ENCODE assay signal across 2 cellular contexts in genomic region chr17:45111838-45112237, GRCh38.
TF ChIP-seq lines count a peak whose summit lies in the region.

No MANE protein-coding gene starts in this region.

TF ChIP-seq in HEK293, 187 proteins besides CTCF, POLR2A, EP300 and RAD21:
- TF ChIP-seq HOXA7 (CRISPR knock-in tag; IDR thresholded peaks at IDR 0.05; ENCODE audit: borderline replicate concordance) = no peak
- TF ChIP-seq, protein P1, sequence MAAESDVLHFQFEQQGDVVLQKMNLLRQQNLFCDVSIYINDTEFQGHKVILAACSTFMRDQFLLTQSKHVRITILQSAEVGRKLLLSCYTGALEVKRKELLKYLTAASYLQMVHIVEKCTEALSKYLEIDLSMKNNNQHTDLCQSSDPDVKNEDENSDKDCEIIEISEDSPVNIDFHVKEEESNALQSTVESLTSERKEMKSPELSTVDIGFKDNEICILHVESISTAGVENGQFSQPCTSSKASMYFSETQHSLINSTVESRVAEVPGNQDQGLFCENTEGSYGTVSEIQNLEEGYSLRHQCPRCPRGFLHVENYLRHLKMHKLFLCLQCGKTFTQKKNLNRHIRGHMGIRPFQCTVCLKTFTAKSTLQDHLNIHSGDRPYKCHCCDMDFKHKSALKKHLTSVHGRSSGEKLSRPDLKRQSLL (tag by site-specific recombination; IDR thresholded peaks at IDR 0.05) = 0 out of 2 replicates have a peak, but pooled peaks have one; percentile 20

TF ChIP-seq in GM12878, 131 proteins besides CTCF, POLR2A, EP300 and RAD21:
- TF ChIP-seq, protein P2, sequence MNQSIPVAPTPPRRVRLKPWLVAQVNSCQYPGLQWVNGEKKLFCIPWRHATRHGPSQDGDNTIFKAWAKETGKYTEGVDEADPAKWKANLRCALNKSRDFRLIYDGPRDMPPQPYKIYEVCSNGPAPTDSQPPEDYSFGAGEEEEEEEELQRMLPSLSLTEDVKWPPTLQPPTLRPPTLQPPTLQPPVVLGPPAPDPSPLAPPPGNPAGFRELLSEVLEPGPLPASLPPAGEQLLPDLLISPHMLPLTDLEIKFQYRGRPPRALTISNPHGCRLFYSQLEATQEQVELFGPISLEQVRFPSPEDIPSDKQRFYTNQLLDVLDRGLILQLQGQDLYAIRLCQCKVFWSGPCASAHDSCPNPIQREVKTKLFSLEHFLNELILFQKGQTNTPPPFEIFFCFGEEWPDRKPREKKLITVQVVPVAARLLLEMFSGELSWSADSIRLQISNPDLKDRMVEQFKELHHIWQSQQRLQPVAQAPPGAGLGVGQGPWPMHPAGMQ (IDR thresholded peaks at IDR 0.05; ENCODE audit: borderline replicate concordance) = no peak
- TF ChIP-seq FOS (IDR thresholded peaks at IDR 0.05; ENCODE audit: borderline replicate concordance, extremely low read depth, insufficient read length) (no peak), PAX8 (IDR thresholded peaks at IDR 0.05) (no peak), NR2F1 (conservative IDR thresholded peaks at IDR 0.05) (no peak), HCFC1 (IDR thresholded peaks at IDR 0.05; ENCODE audit: low read length) (no peak), NBN (IDR thresholded peaks at IDR 0.05) (no peak)
- TF ChIP-seq, protein P3, sequence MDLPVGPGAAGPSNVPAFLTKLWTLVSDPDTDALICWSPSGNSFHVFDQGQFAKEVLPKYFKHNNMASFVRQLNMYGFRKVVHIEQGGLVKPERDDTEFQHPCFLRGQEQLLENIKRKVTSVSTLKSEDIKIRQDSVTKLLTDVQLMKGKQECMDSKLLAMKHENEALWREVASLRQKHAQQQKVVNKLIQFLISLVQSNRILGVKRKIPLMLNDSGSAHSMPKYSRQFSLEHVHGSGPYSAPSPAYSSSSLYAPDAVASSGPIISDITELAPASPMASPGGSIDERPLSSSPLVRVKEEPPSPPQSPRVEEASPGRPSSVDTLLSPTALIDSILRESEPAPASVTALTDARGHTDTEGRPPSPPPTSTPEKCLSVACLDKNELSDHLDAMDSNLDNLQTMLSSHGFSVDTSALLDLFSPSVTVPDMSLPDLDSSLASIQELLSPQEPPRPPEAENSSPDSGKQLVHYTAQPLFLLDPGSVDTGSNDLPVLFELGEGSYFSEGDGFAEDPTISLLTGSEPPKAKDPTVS (IDR thresholded peaks at IDR 0.05; ENCODE audit: low read depth, low read length) = no peak
